1 cellular context compared by ENCODE assay signal in the genomic region with DNA sequence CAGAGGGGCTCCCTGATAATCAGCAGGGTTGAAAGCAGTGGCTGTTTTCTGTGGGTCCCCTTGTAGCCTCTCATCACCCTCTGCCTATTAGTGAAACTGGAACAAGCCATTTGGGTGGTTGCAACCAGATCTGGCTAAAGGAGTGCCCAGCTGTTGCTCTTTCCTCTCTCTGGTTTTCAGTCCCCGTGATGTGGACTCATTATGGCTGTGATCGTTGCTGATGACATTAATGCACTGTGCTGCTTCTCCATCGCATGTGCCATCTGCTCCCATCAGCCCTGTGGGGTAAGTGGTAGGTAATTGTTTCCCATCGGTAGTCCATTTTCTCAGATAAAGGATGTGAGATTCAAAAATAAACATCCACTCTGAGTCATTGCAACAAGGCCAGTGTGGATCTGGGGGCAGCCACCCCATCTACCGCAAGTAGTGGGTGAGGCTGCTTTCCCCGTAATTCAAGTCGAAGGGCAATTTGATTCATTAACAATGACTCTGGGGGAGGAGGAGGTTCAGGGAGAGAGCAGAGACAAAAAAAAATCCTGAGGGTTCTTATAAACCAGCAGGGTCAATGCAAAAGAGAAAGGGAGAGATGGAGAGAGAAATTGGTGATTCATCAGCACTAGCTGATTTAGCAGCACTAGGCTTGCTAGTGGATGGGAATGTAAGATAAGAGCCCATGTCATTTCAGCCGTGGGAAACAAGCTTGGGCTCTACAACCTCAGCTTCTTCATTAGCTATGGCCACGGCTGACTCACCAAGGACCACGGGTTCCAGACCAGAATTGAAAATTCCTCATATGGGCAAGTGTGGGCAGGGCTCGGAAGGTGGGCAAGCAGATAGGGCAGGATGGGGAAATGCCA.
TF ChIP-seq lines count a peak whose summit lies in the region.

No MANE protein-coding gene starts in this region.

TF ChIP-seq in K562, 482 proteins besides CTCF, POLR2A, EP300 and RAD21 (continued from another document):
- no peak for TF ChIP-seq NR2C1 (IDR thresholded peaks at IDR 0.05)
- TF ChIP-seq NR2C1 (tag; IDR thresholded peaks at IDR 0.05): no peak
- TF ChIP-seq FOSL1 (tag; conservative IDR thresholded peaks at IDR 0.05): peak; percentile 84
- TF ChIP-seq BRD9 (IDR thresholded peaks at IDR 0.05; ENCODE audit: low read depth, partially characterized antibody): no peak
- TF ChIP-seq ZNF431 (CRISPR knock-in tag; IDR thresholded peaks at IDR 0.05): peak; percentile 34; the same call in 1 of the 2 replicates
- TF ChIP-seq JUND (IDR thresholded peaks at IDR 0.05; ENCODE audit: borderline replicate concordance, low read depth, low read length): 0 out of 2 replicates have a peak, but pooled peaks have one; percentile 10
- TF ChIP-seq JUND (tag; IDR thresholded peaks at IDR 0.05; ENCODE audit: borderline replicate concordance, low read depth, low read length): peak; percentile 27; the same call in 1 of the 3 replicates
- TF ChIP-seq, protein P1, sequence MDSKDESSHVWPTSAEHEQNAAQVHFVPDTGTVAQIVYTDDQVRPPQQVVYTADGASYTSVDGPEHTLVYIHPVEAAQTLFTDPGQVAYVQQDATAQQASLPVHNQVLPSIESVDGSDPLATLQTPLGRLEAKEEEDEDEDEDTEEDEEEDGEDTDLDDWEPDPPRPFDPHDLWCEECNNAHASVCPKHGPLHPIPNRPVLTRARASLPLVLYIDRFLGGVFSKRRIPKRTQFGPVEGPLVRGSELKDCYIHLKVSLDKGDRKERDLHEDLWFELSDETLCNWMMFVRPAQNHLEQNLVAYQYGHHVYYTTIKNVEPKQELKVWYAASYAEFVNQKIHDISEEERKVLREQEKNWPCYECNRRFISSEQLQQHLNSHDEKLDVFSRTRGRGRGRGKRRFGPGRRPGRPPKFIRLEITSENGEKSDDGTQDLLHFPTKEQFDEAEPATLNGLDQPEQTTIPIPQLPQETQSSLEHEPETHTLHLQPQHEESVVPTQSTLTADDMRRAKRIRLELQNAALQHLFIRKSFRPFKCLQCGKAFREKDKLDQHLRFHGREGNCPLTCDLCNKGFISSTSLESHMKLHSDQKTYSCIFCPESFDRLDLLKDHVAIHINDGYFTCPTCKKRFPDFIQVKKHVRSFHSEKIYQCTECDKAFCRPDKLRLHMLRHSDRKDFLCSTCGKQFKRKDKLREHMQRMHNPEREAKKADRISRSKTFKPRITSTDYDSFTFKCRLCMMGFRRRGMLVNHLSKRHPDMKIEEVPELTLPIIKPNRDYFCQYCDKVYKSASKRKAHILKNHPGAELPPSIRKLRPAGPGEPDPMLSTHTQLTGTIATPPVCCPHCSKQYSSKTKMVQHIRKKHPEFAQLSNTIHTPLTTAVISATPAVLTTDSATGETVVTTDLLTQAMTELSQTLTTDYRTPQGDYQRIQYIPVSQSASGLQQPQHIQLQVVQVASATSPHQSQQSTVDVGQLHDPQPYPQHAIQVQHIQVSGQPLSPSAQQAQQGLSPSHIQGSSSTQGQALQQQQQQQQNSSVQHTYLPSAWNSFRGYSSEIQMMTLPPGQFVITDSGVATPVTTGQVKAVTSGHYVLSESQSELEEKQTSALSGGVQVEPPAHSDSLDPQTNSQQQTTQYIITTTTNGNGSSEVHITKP (IDR thresholded peaks at IDR 0.05; ENCODE audit: partially characterized antibody): no peak
